ENCODE assay signal across 9 cellular contexts in genomic region chr7:40649247-40649646, GRCh38.
"Had no signal": no experiment of that assay in that cellular context is flagged by ENCODE, and none has a peak within 500 bp of the region (broad histone marks: within the 10 kb centered on the region; RNA-seq: fewer than 3 reads in every experiment).

No MANE protein-coding gene starts in this region.

- H3K27ac ChIP-seq: GM23248 had no signal

- ATAC-seq: GM23338, HCT116 had no signal

- DNase-seq: GM23248, GOT3, H7, H9, HCEC 1CT, HFFc6 had no signal

- H3K4me1 ChIP-seq: HAP-1 had no signal
